17 cellular contexts compared by ENCODE assay signal in genomic region chr10:132488231-132488821, GRCh38.
"Had no signal": no experiment of that assay in that cellular context is flagged by ENCODE, and none has a peak within 500 bp of the region (broad histone marks: within the 10 kb centered on the region; RNA-seq: fewer than 3 reads in every experiment).

No MANE protein-coding gene starts in this region.

- H3K9me3 ChIP-seq: esophagus muscularis mucosa, heart right ventricle, stomach, thoracic aorta had no signal

- H3K4me3 ChIP-seq: esophagus muscularis mucosa, heart right ventricle, lung, smooth muscle cell, stomach, thoracic aorta had no signal

- ATAC-seq: activated CD4-positive, CD25-positive, alpha-beta regulatory T cell treated with anti-CD3 and anti-CD28 coated beads, Interleukin-2, amount 50 U/mL, for 24 hours; stimulated activated effector memory CD8-positive, alpha-beta T cell treated with anti-CD3 and anti-CD28 coated beads, Interleukin-12 subunit alpha, Interleukin-12 subunit beta, amount 100 ng/mL, for 72 hours had no signal

- DNase-seq: activated CD8-positive, alpha-beta memory T cell treated with anti-CD3 and anti-CD28 coated beads for 24 hours; activated CD8-positive, alpha-beta memory T cell treated with anti-CD3 and anti-CD28 coated beads, Interleukin-2, amount 50 U/mL, for 48 hours; activated gamma-delta T cell; dermis blood vessel endothelial cell; effector memory CD4-positive, alpha-beta T cell; heart right ventricle; kidney glomerular epithelial cell; nucleus accumbens; stimulated activated CD4-positive, alpha-beta T cell treated with anti-CD3 and anti-CD28 coated beads, Interleukin-4, amount 100 ng/mL, for 24 hours; stomach; T1000 had no signal

- H3K27ac ChIP-seq: heart right ventricle, stomach, thoracic aorta had no signal

- H3K27me3 ChIP-seq: esophagus muscularis mucosa, heart right ventricle, stomach had no signal

- H3K36me3 ChIP-seq: esophagus muscularis mucosa, heart right ventricle, stomach, thoracic aorta had no signal
